Comparison of ENCODE assay signal across 7 cellular contexts in the genomic region with DNA sequence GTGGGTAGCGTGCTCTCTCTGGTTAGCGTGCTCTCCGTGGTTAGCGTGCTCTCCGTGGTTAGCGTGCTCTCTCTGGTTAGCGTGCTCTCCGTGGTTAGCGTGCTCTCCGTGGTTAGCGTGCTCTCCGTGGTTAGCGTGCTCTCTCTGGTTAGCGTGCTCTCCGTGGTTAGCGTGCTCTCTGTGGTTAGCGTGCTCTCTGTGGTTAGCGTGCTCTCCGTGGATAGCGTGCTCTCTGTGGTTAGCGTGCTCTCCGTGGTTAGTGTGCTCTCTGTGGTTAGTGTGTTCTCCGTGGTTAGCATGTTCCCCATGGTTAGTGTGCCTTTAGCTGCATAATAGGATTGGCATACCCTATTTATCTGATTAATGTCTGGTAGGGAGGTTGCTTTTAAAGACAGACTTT.
DNase-seq lines count a peak whose midpoint lies in the region; ATAC-seq lines count a peak whose summit lies in the region.
"Not testable (repeated sequence)": the region's sequence is repeated elsewhere in the genome, so short reads cannot be mapped to it uniquely, and the experiment has no call there.

No MANE protein-coding gene starts in this region.

- H3K18ac ChIP-seq in neuronal stem cell (ENCODE audit: low read length): not testable (repeated sequence)

- ATAC-seq in effector memory CD8-positive, alpha-beta T cell (replicated peaks): not testable (repeated sequence)

- not testable (repeated sequence) for H3K27me3 Mint-ChIP-seq in activated CD4-positive, alpha-beta memory T cell treated with anti-CD3 and anti-CD28 coated beads, Interleukin-2, amount 10 ng/mL, durations not matched to agents 7 days and 5 days; activated T-cell treated with anti-CD3 and anti-CD28 coated beads, Interleukin-2, amount 50 U/mL, for 24 hours; activated naive CD8-positive, alpha-beta T cell treated with anti-CD3 and anti-CD28 coated beads for 36 hours; effector memory CD8-positive, alpha-beta T cell
- H3K27me3 Mint-ChIP-seq in immature natural killer cell (ENCODE audit: low read depth in 3 of 3): peaks cover 18 to 30% (median 28%) of the 10 kb centered on the region in 3 donors

- H3K9me3 Mint-ChIP-seq in activated CD4-positive, alpha-beta memory T cell treated with anti-CD3 and anti-CD28 coated beads, Interleukin-2, amount 10 ng/mL, durations not matched to agents 7 days and 5 days; activated T-cell treated with anti-CD3 and anti-CD28 coated beads, Interleukin-2, amount 50 U/mL, for 24 hours; activated naive CD8-positive, alpha-beta T cell treated with anti-CD3 and anti-CD28 coated beads for 36 hours; effector memory CD8-positive, alpha-beta T cell; immature natural killer cell: not testable (repeated sequence)

- not testable (repeated sequence) for H3K9me3 ChIP-seq in neuronal stem cell (replicated peaks in 1 of 2; ENCODE audit: control insufficient read depth in 2 of 2, insufficient read depth in 1 of 2, low read depth in 1 of 2, low read length in 2 of 2)

- not testable (repeated sequence) for H2AK5ac ChIP-seq in neuronal stem cell (ENCODE audit: low read depth, low read length)

- H3K4me1 Mint-ChIP-seq in activated CD4-positive, alpha-beta memory T cell treated with anti-CD3 and anti-CD28 coated beads, Interleukin-2, amount 10 ng/mL, durations not matched to agents 7 days and 5 days; activated T-cell treated with anti-CD3 and anti-CD28 coated beads, Interleukin-2, amount 50 U/mL, for 24 hours (ENCODE audit: low read depth); activated naive CD8-positive, alpha-beta T cell treated with anti-CD3 and anti-CD28 coated beads for 36 hours: not testable (repeated sequence)
- peaks cover 16 to 17% of the 10 kb centered on the region in 2 donors for H3K4me1 Mint-ChIP-seq in effector memory CD8-positive, alpha-beta T cell (ENCODE audit: low read depth in 2 of 2)
- H3K4me1 Mint-ChIP-seq in immature natural killer cell: peaks cover 23 to 41% of the 10 kb centered on the region in 2 donors

- not testable (repeated sequence) for H2BK120ac ChIP-seq in neuronal stem cell (ENCODE audit: low read depth, low read length)

- H3K4me3 ChIP-seq in Jurkat, Clone E6-1 (ENCODE audit: low read length): not testable (repeated sequence)
- H3K4me3 ChIP-seq in neuronal stem cell (ENCODE audit: low read length in 2 of 2): peak overlapping the region in 1 of 2 donors; percentile 54

- H3K27me3 ChIP-seq in neuronal stem cell (ENCODE audit: control insufficient read depth in 3 of 3, insufficient read depth in 3 of 3, low read depth in 1 of 3, low read length in 3 of 3): not testable (repeated sequence)

- H3K14ac ChIP-seq in neuronal stem cell (ENCODE audit: low read length): not testable (repeated sequence)

- H2AFZ ChIP-seq in neuronal stem cell (ENCODE audit: low read length): not testable (repeated sequence)

- H3K27ac Mint-ChIP-seq in activated CD4-positive, alpha-beta memory T cell treated with anti-CD3 and anti-CD28 coated beads, Interleukin-2, amount 10 ng/mL, durations not matched to agents 7 days and 5 days: peak overlapping the region; percentile 31
- H3K27ac Mint-ChIP-seq in activated T-cell treated with anti-CD3 and anti-CD28 coated beads, Interleukin-2, amount 50 U/mL, for 24 hours: peak overlapping the region; percentile 83
- H3K27ac Mint-ChIP-seq in activated naive CD8-positive, alpha-beta T cell treated with anti-CD3 and anti-CD28 coated beads for 36 hours: peak overlapping the region; percentile 70
- peak overlapping the region; percentile 78 to 89 for H3K27ac Mint-ChIP-seq in effector memory CD8-positive, alpha-beta T cell
- peak overlapping the region; percentile 87 to 96 (median 92) for H3K27ac Mint-ChIP-seq in immature natural killer cell

- not testable (repeated sequence) for H3K4ac ChIP-seq in neuronal stem cell (ENCODE audit: low read length)

- H3K27ac ChIP-seq in neuronal stem cell (replicated peaks; ENCODE audit: low read length): not testable (repeated sequence)

- WGBS in neuronal stem cell (ENCODE audit: extremely low coverage in 2 of 2, insufficient read length in 2 of 2, insufficient replicate concordance in 1 of 2), 2 donors: no CpG with 5 or more reads among the region's 23 CpGs

- peak; percentile 8 for DNase-seq in Jurkat, Clone E6-1 (ENCODE audit: low read depth, low spot score)
- DNase-seq in activated CD4-positive, alpha-beta memory T cell treated with anti-CD3 and anti-CD28 coated beads, Interleukin-2, amount 10 ng/mL, durations not matched to agents 7 days and 5 days; activated T-cell treated with anti-CD3 and anti-CD28 coated beads, Interleukin-2, amount 50 U/mL, for 24 hours; activated naive CD8-positive, alpha-beta T cell treated with anti-CD3 and anti-CD28 coated beads for 36 hours; effector memory CD8-positive, alpha-beta T cell; neuronal stem cell (ENCODE audit: low spot score): not testable (repeated sequence)
- DNase-seq in immature natural killer cell: peak; percentile 52 to 75 (median 65)

- H2BK5ac ChIP-seq in neuronal stem cell (ENCODE audit: low read length): not testable (repeated sequence)

- peak overlapping the region; percentile 34 for H3K9ac ChIP-seq in neuronal stem cell (ENCODE audit: low read depth, low read length, poor library complexity)

- H3K4me3 Mint-ChIP-seq in activated CD4-positive, alpha-beta memory T cell treated with anti-CD3 and anti-CD28 coated beads, Interleukin-2, amount 10 ng/mL, durations not matched to agents 7 days and 5 days; activated T-cell treated with anti-CD3 and anti-CD28 coated beads, Interleukin-2, amount 50 U/mL, for 24 hours; activated naive CD8-positive, alpha-beta T cell treated with anti-CD3 and anti-CD28 coated beads for 36 hours: not testable (repeated sequence)
- H3K4me3 Mint-ChIP-seq in effector memory CD8-positive, alpha-beta T cell: peak overlapping the region; percentile 43 to 66
- H3K4me3 Mint-ChIP-seq in immature natural killer cell: peak overlapping the region; percentile 65 to 80 (median 77)

- H2BK12ac ChIP-seq in neuronal stem cell (ENCODE audit: low read length): not testable (repeated sequence)

- H3K36me3 ChIP-seq in neuronal stem cell (replicated peaks in 1 of 2; ENCODE audit: control insufficient read depth in 2 of 2, insufficient read depth in 2 of 2, low read length in 2 of 2): peaks cover 12 to 27% of the 10 kb centered on the region in 2 donors

- not testable (repeated sequence) for H3K79me1 ChIP-seq in neuronal stem cell (ENCODE audit: low read depth, low read length)

- not testable (repeated sequence) for H2BK15ac ChIP-seq in neuronal stem cell (ENCODE audit: low read length)

- POLR2A ChIA-PET in activated CD4-positive, alpha-beta memory T cell treated with anti-CD3 and anti-CD28 coated beads, Interleukin-2, amount 10 ng/mL, durations not matched to agents 7 days and 5 days (lab: Charles Lee): not testable (repeated sequence)

- not testable (repeated sequence) for H3K4me2 ChIP-seq in neuronal stem cell (ENCODE audit: insufficient read depth, low read length, poor library complexity, severe bottlenecking)

- not testable (repeated sequence) for H3K23ac ChIP-seq in neuronal stem cell (ENCODE audit: low read depth, low read length, poor library complexity)

- CTCF ChIA-PET in activated CD4-positive, alpha-beta memory T cell treated with anti-CD3 and anti-CD28 coated beads, Interleukin-2, amount 10 ng/mL, durations not matched to agents 7 days and 5 days (lab: Charles Lee): not testable (repeated sequence)

- H3K4me1 ChIP-seq in neuronal stem cell (ENCODE audit: control insufficient read depth in 2 of 2, insufficient read depth in 1 of 2, low read depth in 1 of 2, low read length in 2 of 2): not testable (repeated sequence)

- H3K36me3 Mint-ChIP-seq in activated CD4-positive, alpha-beta memory T cell treated with anti-CD3 and anti-CD28 coated beads, Interleukin-2, amount 10 ng/mL, durations not matched to agents 7 days and 5 days (ENCODE audit: low read depth): peaks cover 13% of the 10 kb centered on the region
- peaks cover 61% of the 10 kb centered on the region for H3K36me3 Mint-ChIP-seq in activated T-cell treated with anti-CD3 and anti-CD28 coated beads, Interleukin-2, amount 50 U/mL, for 24 hours (ENCODE audit: low read depth)
- peaks cover 18% of the 10 kb centered on the region for H3K36me3 Mint-ChIP-seq in activated naive CD8-positive, alpha-beta T cell treated with anti-CD3 and anti-CD28 coated beads for 36 hours
- peaks cover 49% of the 10 kb centered on the region for H3K36me3 Mint-ChIP-seq in effector memory CD8-positive, alpha-beta T cell (ENCODE audit: insufficient read depth)
- H3K36me3 Mint-ChIP-seq in immature natural killer cell: peaks cover 16 to 24% (median 18%) of the 10 kb centered on the region in 3 donors

- H4K91ac ChIP-seq in neuronal stem cell (ENCODE audit: low read depth, low read length, poor library complexity): not testable (repeated sequence)

- not testable (repeated sequence) for H4K8ac ChIP-seq in neuronal stem cell (ENCODE audit: low read depth, low read length)

Comparison
In these comparisons a context has a peak if more than half of its experiments do, and no peak if none do; other contexts are left out.
1. H3K27ac Mint-ChIP-seq: peak in every context shown above with its lines; median percentile 92 in immature natural killer cell; 84 in effector memory CD8-positive, alpha-beta T cell; 83 in activated T-cell treated with anti-CD3 and anti-CD28 coated beads, Interleukin-2, amount 50 U/mL, for 24 hours; 70 in activated naive CD8-positive, alpha-beta T cell treated with anti-CD3 and anti-CD28 coated beads for 36 hours; 31 in activated CD4-positive, alpha-beta memory T cell treated with anti-CD3 and anti-CD28 coated beads, Interleukin-2, amount 10 ng/mL, durations not matched to agents 7 days and 5 days.